ENCODE assay signal across 24 cellular contexts in the genomic region with DNA sequence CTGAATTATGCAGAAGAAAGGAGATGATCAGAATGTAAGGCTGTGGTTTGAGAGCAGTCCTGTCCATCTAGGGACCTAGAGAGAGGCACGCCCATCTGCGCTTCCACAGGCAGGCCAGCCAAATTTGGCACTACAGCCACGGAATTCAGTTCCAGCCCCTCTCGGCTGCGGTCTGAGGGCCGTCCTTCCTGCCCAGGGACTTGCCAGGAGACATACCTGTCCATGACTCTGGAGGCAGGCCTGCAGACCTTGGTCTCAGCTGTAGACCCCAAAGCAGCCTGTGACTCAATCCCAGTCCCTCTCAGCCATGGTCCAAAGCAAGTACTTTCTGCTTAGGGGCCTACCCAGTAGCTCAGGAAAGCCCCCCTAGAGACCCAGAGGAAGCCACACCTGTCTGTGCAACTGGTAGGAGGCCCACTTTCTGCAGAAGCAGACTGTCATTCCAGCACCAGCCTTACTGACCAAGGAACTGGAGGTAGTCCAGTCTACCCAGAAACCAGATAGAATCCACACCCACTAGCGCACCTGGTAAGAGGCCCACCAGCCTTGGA.
"Had no signal": no experiment of that assay in that cellular context is flagged by ENCODE, and none has a peak within 500 bp of the region (broad histone marks: within the 10 kb centered on the region; RNA-seq: fewer than 3 reads in every experiment).

No MANE protein-coding gene starts in this region.

- DNase-seq: dermis blood vessel endothelial cell; effector memory CD4-positive, alpha-beta T cell; esophagus squamous epithelium; foreskin melanocyte; glutamatergic neuron; hypothalamus; immature natural killer cell; kidney glomerular epithelial cell; naive thymus-derived CD8-positive, alpha-beta T cell; nephron progenitor cell; nucleus accumbens; pancreas; retina; right lobe of liver; stimulated activated CD4-positive, alpha-beta T cell treated with anti-CD3 and anti-CD28 coated beads, Interleukin-2, amount 100 ng/mL, for 24 hours; stimulated activated CD4-positive, alpha-beta T cell treated with anti-CD3 and anti-CD28 coated beads, Interleukin-4, amount 100 ng/mL, for 24 hours; stimulated activated naive CD4-positive, alpha-beta T cell treated with Interleukin-2 at 50 U/mL for 16 hours; stomach; thyroid gland had no signal

- ATAC-seq: naive thymus-derived CD8-positive, alpha-beta T cell; pancreas; right lobe of liver; stimulated activated effector memory CD8-positive, alpha-beta T cell treated with anti-CD3 and anti-CD28 coated beads, Interleukin-12 subunit alpha, Interleukin-12 subunit beta, amount 100 ng/mL, for 72 hours had no signal

- H3K4me3 ChIP-seq: coronary artery, esophagus squamous epithelium, pancreas, right lobe of liver, smooth muscle cell, stomach, thyroid gland had no signal

- H3K36me3 ChIP-seq: esophagus squamous epithelium, pancreas, right lobe of liver, stomach, thyroid gland had no signal

- H3K4me1 ChIP-seq: esophagus squamous epithelium, pancreas, right lobe of liver, stomach had no signal

- H3K36me3 Mint-ChIP-seq: stimulated activated effector memory CD8-positive, alpha-beta T cell treated with anti-CD3 and anti-CD28 coated beads, Interleukin-12 subunit alpha, Interleukin-12 subunit beta, amount 100 ng/mL, for 72 hours had no signal

- H3K27me3 Mint-ChIP-seq: central memory CD8-positive, alpha-beta T cell; type B pancreatic cell had no signal

- H3K9me3 ChIP-seq: right lobe of liver, thyroid gland had no signal

- H3K27ac ChIP-seq: coronary artery, esophagus squamous epithelium, pancreas, right lobe of liver, stomach, thyroid gland had no signal

- H3K27me3 ChIP-seq: esophagus squamous epithelium, pancreas, right lobe of liver, stomach, thyroid gland had no signal

- H3K27ac Mint-ChIP-seq: immature natural killer cell; nephron progenitor cell; stimulated activated effector memory CD8-positive, alpha-beta T cell treated with anti-CD3 and anti-CD28 coated beads, Interleukin-12 subunit alpha, Interleukin-12 subunit beta, amount 100 ng/mL, for 72 hours; type B pancreatic cell had no signal

- H3K4me3 Mint-ChIP-seq: central memory CD8-positive, alpha-beta T cell; immature natural killer cell; naive thymus-derived CD8-positive, alpha-beta T cell; nephron progenitor cell; stimulated activated effector memory CD8-positive, alpha-beta T cell treated with anti-CD3 and anti-CD28 coated beads, Interleukin-12 subunit alpha, Interleukin-12 subunit beta, amount 100 ng/mL, for 72 hours; type B pancreatic cell had no signal

- H3K4me1 Mint-ChIP-seq: central memory CD8-positive, alpha-beta T cell; immature natural killer cell; naive thymus-derived CD8-positive, alpha-beta T cell; nephron progenitor cell; stimulated activated effector memory CD8-positive, alpha-beta T cell treated with anti-CD3 and anti-CD28 coated beads, Interleukin-12 subunit alpha, Interleukin-12 subunit beta, amount 100 ng/mL, for 72 hours had no signal
